ENCODE assay signal across 1 cellular context in genomic region chr17:1399679-1400512, GRCh38.
TF ChIP-seq lines count a peak whose summit lies in the region.

TSS of gene YWHAE (minus strand) at chr17:1400222. CDS start at chr17:1400110, 112 bp downstream.

TF ChIP-seq in GM12878, 131 proteins besides CTCF, POLR2A, EP300 and RAD21 (continued from another document and continues in another):
- peak; percentile 80 for TF ChIP-seq ZBTB40 (IDR thresholded peaks at IDR 0.05; ENCODE audit: borderline replicate concordance)
- TF ChIP-seq MTA3 (IDR thresholded peaks at IDR 0.05; ENCODE audit: borderline replicate concordance, low read length), result no peak
- peak; percentile 94; the same call in 1 of the 2 replicates for TF ChIP-seq RB1 (IDR thresholded peaks at IDR 0.05; ENCODE audit: borderline replicate concordance)
- TF ChIP-seq SREBF2 (IDR thresholded peaks at IDR 0.05; ENCODE audit: low read length), result no peak
- peak; percentile 55; the same call in 1 of the 2 replicates for TF ChIP-seq DPF2 (IDR thresholded peaks at IDR 0.05)
- no peak for TF ChIP-seq E2F4 (IDR thresholded peaks at IDR 0.05; ENCODE audit: low read depth, low read length)
- peak; percentile 97 for TF ChIP-seq RBBP5 (conservative IDR thresholded peaks at IDR 0.05)
- peak; percentile 95 for TF ChIP-seq SMAD5 (IDR thresholded peaks at IDR 0.05; ENCODE audit: low read depth)
- TF ChIP-seq ZBTB11 (CRISPR knock-in tag; IDR thresholded peaks at IDR 0.05), result no peak
- peak; percentile 53 to 54 for TF ChIP-seq IKZF2 (IDR thresholded peaks at IDR 0.05)
- TF ChIP-seq KLF5 (IDR thresholded peaks at IDR 0.05; ENCODE audit: partially characterized antibody), result peak; percentile 83
- peak; percentile 95 for TF ChIP-seq MLLT1 (IDR thresholded peaks at IDR 0.05)
- TF ChIP-seq IRF4 (IDR thresholded peaks at IDR 0.05; ENCODE audit: low read depth, low read length), result no peak
- no peak for TF ChIP-seq E2F8 (IDR thresholded peaks at IDR 0.05; ENCODE audit: low read depth, partially characterized antibody)
- no peak for TF ChIP-seq RAD51 (IDR thresholded peaks at IDR 0.05)
- TF ChIP-seq IKZF1 (conservative IDR thresholded peaks at IDR 0.05), result peak; percentile 87
- peak; percentile 98 for TF ChIP-seq POLR2AphosphoS5 (IDR thresholded peaks at IDR 0.05; ENCODE audit: low read length)
- TF ChIP-seq HDAC6 (IDR thresholded peaks at IDR 0.05; ENCODE audit: unreplicated experiment), result no peak
- no peak for TF ChIP-seq KAT2A (conservative IDR thresholded peaks at IDR 0.05; ENCODE audit: control insufficient read depth, low read depth, low read length)
- peak; percentile 76 for TF ChIP-seq NR2C1 (IDR thresholded peaks at IDR 0.05)
- peak; percentile 98 for TF ChIP-seq RELB (IDR thresholded peaks at IDR 0.05; ENCODE audit: low read depth)
- TF ChIP-seq SMAD1 (IDR thresholded peaks at IDR 0.05; ENCODE audit: low read depth, partially characterized antibody), result peak; percentile 85
- TF ChIP-seq ELK1 (IDR thresholded peaks at IDR 0.05; ENCODE audit: low read depth, low read length), result peak; percentile 59; the same call in 1 of the 2 replicates
- TF ChIP-seq REST (IDR thresholded peaks at IDR 0.05; ENCODE audit: low read depth, low read length), result peak; percentile 49; the same call in 1 of the 2 replicates
- TF ChIP-seq NRF1 (conservative IDR thresholded peaks at IDR 0.05; ENCODE audit: low read depth, low read length), result peak; percentile 61
- 0 out of 2 replicates have a peak, but pooled peaks have one; percentile 29 for TF ChIP-seq SPI1 (IDR thresholded peaks at IDR 0.05; ENCODE audit: borderline replicate concordance, insufficient read depth, low read depth, low read length)
- TF ChIP-seq NBN (IDR thresholded peaks at IDR 0.05), result peak; percentile 88
- peak; percentile 94; the same call in 1 of the 2 replicates for TF ChIP-seq GATAD2B (conservative IDR thresholded peaks at IDR 0.05; ENCODE audit: low read depth)
- TF ChIP-seq ZBTB4 (CRISPR knock-in tag; IDR thresholded peaks at IDR 0.05), result no peak
